1 cellular context compared by ENCODE assay signal in genomic region chr5:43042626-43043399, GRCh38.
TF ChIP-seq lines count a peak whose summit lies in the region.

No MANE protein-coding gene starts in this region.

TF ChIP-seq in IMR-90, 13 proteins besides CTCF, POLR2A, EP300 and RAD21 (continued from another document):
- TF ChIP-seq CEBPB (IDR thresholded peaks at IDR 0.05; ENCODE audit: low read depth, low read length), result peak; percentile 41; the same call in 1 of the 2 replicates
- TF ChIP-seq MXI1 (IDR thresholded peaks at IDR 0.05; ENCODE audit: borderline replicate concordance, low read depth, low read length), result 0 out of 2 replicates have a peak, but pooled peaks have one; percentile 25
- 0 out of 2 replicates have a peak, but pooled peaks have one; percentile 5 for TF ChIP-seq SMC3 (IDR thresholded peaks at IDR 0.05; ENCODE audit: low read depth, low read length)
TF ChIP-seq in IMR-90: peak in this region for 3.
